ENCODE assay signal across 29 cellular contexts in genomic region chr10:75589895-75590654, GRCh38.
"Had no signal": no experiment of that assay in that cellular context is flagged by ENCODE, and none has a peak within 500 bp of the region (broad histone marks: within the 10 kb centered on the region; RNA-seq: fewer than 3 reads in every experiment).

No MANE protein-coding gene starts in this region.

- H3K4me1 ChIP-seq: colonic mucosa, esophagus squamous epithelium, foreskin keratinocyte, gastrocnemius medialis had no signal

- H3K27me3 ChIP-seq: colonic mucosa, esophagus muscularis mucosa, esophagus squamous epithelium, foreskin keratinocyte, gastrocnemius medialis, gastroesophageal sphincter, heart left ventricle, heart right ventricle had no signal

- FAIRE-seq: colon, endometrium, endothelial cell of umbilical vein, frontal cortex had no signal

- H3K27ac ChIP-seq: colonic mucosa, coronary artery, dorsolateral prefrontal cortex, epithelial cell of prostate, esophagus muscularis mucosa, esophagus squamous epithelium, foreskin keratinocyte, gastrocnemius medialis, gastroesophageal sphincter, heart left ventricle, heart right ventricle had no signal

- H3K27ac Mint-ChIP-seq: dendritic cell treated with granulocyte-macrophage colony-stimulating factor and Interleukin-4, amounts not matched to agents 40 ng/mL and 50 ng/mL, for 4 days; effector memory CD8-positive, alpha-beta T cell; endodermal cell had no signal

- ATAC-seq: effector memory CD8-positive, alpha-beta T cell; esophagus mucosa; foreskin keratinocyte; gastrocnemius medialis; gastroesophageal sphincter; heart left ventricle; heart right ventricle had no signal

- H3K4me3 ChIP-seq: colonic mucosa, coronary artery, dorsolateral prefrontal cortex, esophagus muscularis mucosa, esophagus squamous epithelium, gastrocnemius medialis, gastroesophageal sphincter, heart left ventricle, heart right ventricle had no signal

- H3K4me3 Mint-ChIP-seq: dendritic cell treated with granulocyte-macrophage colony-stimulating factor and Interleukin-4, amounts not matched to agents 40 ng/mL and 50 ng/mL, for 4 days; effector memory CD8-positive, alpha-beta T cell; endodermal cell had no signal

- H3K9me3 Mint-ChIP-seq: dendritic cell treated with granulocyte-macrophage colony-stimulating factor and Interleukin-4, amounts not matched to agents 40 ng/mL and 50 ng/mL, for 4 days; effector memory CD8-positive, alpha-beta T cell; endodermal cell had no signal

- H3K9me3 ChIP-seq: colonic mucosa, esophagus muscularis mucosa, esophagus squamous epithelium, gastrocnemius medialis, gastroesophageal sphincter, heart left ventricle, heart right ventricle had no signal

- H3K27me3 Mint-ChIP-seq: dendritic cell treated with granulocyte-macrophage colony-stimulating factor and Interleukin-4, amounts not matched to agents 40 ng/mL and 50 ng/mL, for 4 days had no signal

- H3K36me3 ChIP-seq: colonic mucosa, esophagus muscularis mucosa, esophagus squamous epithelium, gastrocnemius medialis, gastroesophageal sphincter, heart left ventricle, heart right ventricle had no signal

- DNase-seq: colonic mucosa; cortex of kidney; dermis blood vessel endothelial cell; dorsolateral prefrontal cortex; effector CD4-positive, alpha-beta T cell; effector CD8-positive, alpha-beta T cell; effector memory CD4-positive, alpha-beta T cell; effector memory CD8-positive, alpha-beta T cell; endodermal cell; erythroblast; esophagus squamous epithelium; foreskin fibroblast; foreskin keratinocyte; foreskin melanocyte; gastrocnemius medialis; glutamatergic neuron; head of caudate nucleus; heart left ventricle; heart right ventricle had no signal
